In the genomic region with DNA sequence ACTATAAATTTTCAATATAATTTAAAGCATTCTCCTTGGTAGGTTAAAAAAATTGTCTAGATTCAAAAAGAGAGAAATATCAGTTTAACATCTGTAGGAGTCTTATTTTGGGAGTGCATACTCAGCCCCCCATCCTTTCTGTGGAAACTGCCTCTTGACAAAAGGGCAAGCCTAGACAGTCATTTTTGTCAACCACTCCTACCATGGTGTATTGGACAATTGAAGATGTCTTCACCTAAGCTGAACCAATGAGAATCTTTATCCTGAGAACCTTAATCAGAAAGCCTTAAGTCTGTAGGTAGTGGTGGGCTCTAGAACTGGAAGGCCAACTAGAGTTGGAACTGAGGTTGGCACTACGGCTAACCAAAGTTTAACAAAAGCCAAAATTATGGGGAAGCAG, we compare ENCODE assay signal across 9 cellular contexts.
"Had no signal": no experiment of that assay in that cellular context is flagged by ENCODE, and none has a peak within 500 bp of the region (broad histone marks: within the 10 kb centered on the region; RNA-seq: fewer than 3 reads in every experiment).

No MANE protein-coding gene starts in this region.

- DNase-seq: HFFc6, Kasumi-1, KG1 had no signal

- H2AFZ ChIP-seq: GM23338 had no signal

- H3K4me2 ChIP-seq: GM23338 had no signal

- H3K4me1 Mint-ChIP-seq: IgD-negative memory B cell had no signal

- FAIRE-seq: H1, H54, HTR-8/SVneo had no signal

- H3K9me3 Mint-ChIP-seq: GM23338, HFFc6, IgD-negative memory B cell had no signal

- H3K36me3 Mint-ChIP-seq: IgD-negative memory B cell had no signal

- H3K36me3 ChIP-seq: HAP-1 had no signal

- ATAC-seq: GM23338 had no signal

- H3K27ac Mint-ChIP-seq: GM23338, HFFc6, IgD-negative memory B cell had no signal

- H3K4me3 ChIP-seq: GM23338, HAP-1 had no signal

- H3K4me3 Mint-ChIP-seq: GM23338, HFFc6, IgD-negative memory B cell had no signal

- H3K9me3 ChIP-seq: HAP-1 had no signal
